In genomic region chr15:44738340-44738984, GRCh38 we compare ENCODE assay signal across 7 cellular contexts. TPM values are rescaled to one million over a fixed set of nuclear protein-coding genes. Genes with fewer than 3 reads are reported as not detected.
DNase-seq lines count a peak whose midpoint lies in the region; ATAC-seq and TF ChIP-seq lines count a peak whose summit lies in the region.

No MANE protein-coding gene starts in this region.

- no peak overlapping the region for H3K4me3 Mint-ChIP-seq in natural killer cell

- no peak overlapping the region for H3K4me3 ChIP-seq in epithelial cell of esophagus (ENCODE audit: low read length)

- no peaks in the 10 kb centered on the region for H3K27me3 Mint-ChIP-seq in natural killer cell (ENCODE audit: low read depth in 2 of 2)

- DNase-seq in GDM1 (lab: John Stamatoyannopoulos, UW) (peak; percentile 5), SKM-1 treated with dmso at 0.1 percent for 144 hours (lab: John Stamatoyannopoulos, UW; ENCODE audit: unreplicated experiment) (peak; percentile 49), epithelial cell of esophagus (ENCODE audit: low read depth) (peak; percentile 58), natural killer cell (no peak), ureter (ENCODE audit: low spot score) (no peak)
- DNase-seq in activated effector memory CD4-positive, alpha-beta T cell treated with Interleukin-2 at 50 U/mL for 16 hours, result no peak

- H3K27ac Mint-ChIP-seq in natural killer cell, result peak overlapping the region; percentile 64

- ATAC-seq in natural killer cell, result peak; percentile 43 to 78 (median 59)

- peaks cover 15 to 19% of the 10 kb centered on the region in 2 donors for H3K4me1 Mint-ChIP-seq in natural killer cell

- no peaks in the 10 kb centered on the region for H3K9me3 Mint-ChIP-seq in natural killer cell

- intact Hi-C loops in natural killer cell (cut with micrococcal nuclease), result loop anchor here (1.0 to 2.0 kb wide), 3 partner anchors 75 to 160 kb away; partner anchors contain the start of gene SPG11

- TF ChIP-seq CTCF in LNCAP (IDR thresholded peaks at IDR 0.05) (peak; percentile 75), epithelial cell of esophagus (IDR thresholded peaks at IDR 0.05; ENCODE audit: insufficient read depth, low read depth, low read length, missing control alignments) (peak; percentile 66), natural killer cell (IDR thresholded peaks at IDR 0.05) (peak; percentile 88)

- H3K36me3 Mint-ChIP-seq in natural killer cell, result no peaks in the 10 kb centered on the region

RNA-seq across cellular contexts. Expression of gene TRIM69, which starts 2.1 kb away (rescaled TPM):
- total RNA-seq in natural killer cell (10 to 100 TPM; 14.2 to 20.1 (median 16.3) TPM), ureter (25.7 TPM)

RNA-seq across cellular contexts. Expression of gene B2M, which starts 27.1 kb away (rescaled TPM):
- total RNA-seq in natural killer cell (1,000 to 10,000 TPM; 7,484 to 8,893 (median 7,665) TPM), ureter (1,566 TPM)

RNA-seq across cellular contexts. Expression of gene PATL2, which starts 27.3 kb away (rescaled TPM):
- 100 to 1,000 TPM; 101 to 145 (median 112) TPM for total RNA-seq in natural killer cell
- 4.0 TPM for total RNA-seq in ureter

Comparison
In these comparisons a context has a peak if more than half of its experiments do, and no peak if none do; other contexts are left out.
1. DNase-seq: peak in GDM1 (single experiment), SKM-1 treated with dmso at 0.1 percent for 144 hours (single experiment) and epithelial cell of esophagus (single experiment); none in natural killer cell (single experiment), ureter (single experiment) and activated effector memory CD4-positive, alpha-beta T cell treated with Interleukin-2 at 50 U/mL for 16 hours (single experiment).
2. RNA of gene PATL2, which starts 27.3 kb away (total RNA-seq): 101 to 145 TPM in natural killer cell; 4.0 TPM in ureter (single experiment); every median in the first group is over 10 times any median in the second.
3. Peak in every context shown above with its lines, with median percentiles within 50 percentile points of each other: CTCF ChIP-seq.